ENCODE assay signal across 9 cellular contexts in genomic region chr15:67089218-67090193, GRCh38. TPM values are rescaled to one million over a fixed set of nuclear protein-coding genes. Genes with fewer than 3 reads are reported as not detected.
DNase-seq lines count a peak whose midpoint lies in the region; ATAC-seq and TF ChIP-seq lines count a peak whose summit lies in the region.
"Had no signal": no experiment of that assay in that cellular context is flagged by ENCODE, and none has a peak within 500 bp of the region (broad histone marks: within the 10 kb centered on the region; RNA-seq: fewer than 3 reads in every experiment).

No MANE protein-coding gene starts in this region.

- DNase-seq in Caco-2 (no peak), osteoblast (ENCODE audit: insufficient read length, low spot score, missing footprints) (peak; percentile 68), SKM-1 treated with dmso at 0.1 percent for 144 hours (lab: John Stamatoyannopoulos, UW; ENCODE audit: unreplicated experiment) (no peak), mucosa of gallbladder (ENCODE audit: low spot score) (no peak)
- DNase-seq in stimulated activated CD4-positive, alpha-beta T cell treated with anti-CD3 and anti-CD28 coated beads, Interleukin-1b, Interleukin-23, amount 100 ng/mL, for 48 hours: no peak
- DNase-seq: NCI-H446 had no signal

- intact Hi-C loops in Caco-2 (cut with micrococcal nuclease; ENCODE audit: unreplicated experiment): no loop called here
- intact Hi-C loops in dendritic cell treated with granulocyte-macrophage colony-stimulating factor and Interleukin-4, amounts not matched to agents 40 ng/mL and 50 ng/mL, for 4 days (cut with micrococcal nuclease): loop anchor here (10.0 kb wide), 1 partner anchor 55 kb away; no protein-coding TSS in a partner anchor

- H3K27me3 ChIP-seq in Caco-2 (replicated peaks; ENCODE audit: control insufficient read depth, insufficient read depth, low read length): no peaks in the 10 kb centered on the region
- H3K27me3 ChIP-seq in OCI-LY1 (ENCODE audit: insufficient read depth, low read length): no peaks in the 10 kb centered on the region
- H3K27me3 ChIP-seq in osteoblast (ENCODE audit: insufficient read depth, low read length): no peaks in the 10 kb centered on the region

- peaks cover 34% of the 10 kb centered on the region for H3K4me1 Mint-ChIP-seq in Caco-2 (ENCODE audit: low read depth, unreplicated experiment)
- peaks cover 92% of the 10 kb centered on the region for H3K4me1 Mint-ChIP-seq in dendritic cell treated with granulocyte-macrophage colony-stimulating factor and Interleukin-4, amounts not matched to agents 40 ng/mL and 50 ng/mL, for 4 days (ENCODE audit: low read depth)

- H2AFZ ChIP-seq in OCI-LY1 (ENCODE audit: low read length) (no peak overlapping the region), osteoblast (ENCODE audit: low read length) (no peak overlapping the region)

- TF ChIP-seq CTCF in Caco-2 (IDR thresholded peaks at IDR 0.05; ENCODE audit: insufficient read depth in 1 of 2, low read depth in 1 of 2, low read length in 1 of 2, severe bottlenecking in 1 of 2, unreplicated experiment in 1 of 2) (no peak), OCI-LY1 (IDR thresholded peaks at IDR 0.05; ENCODE audit: low read length) (no peak), osteoblast (IDR thresholded peaks at IDR 0.05; ENCODE audit: extremely low read depth, low read depth, low read length) (no peak)

- POLR2A ChIA-PET in Caco-2 (lab: Charles Lee): no interaction called here

- no peak for ATAC-seq in HG03045 (IDR thresholded peaks at IDR 0.05; ENCODE audit: unreplicated experiment)

- H3K4me3 ChIP-seq in Caco-2 (ENCODE audit: low read depth, low read length) (no peak overlapping the region), OCI-LY1 (ENCODE audit: low read depth, low read length, poor library complexity, severe bottlenecking) (no peak overlapping the region), osteoblast (ENCODE audit: insufficient read depth, low read length) (no peak overlapping the region)

- no peak overlapping the region; the same call in 1 of the 2 replicates for H3K9ac ChIP-seq in OCI-LY1 (ENCODE audit: low read length)

- H3K4me2 ChIP-seq in OCI-LY1 (ENCODE audit: low read length) (peak overlapping the region; percentile 69; the same call in 1 of the 2 replicates), osteoblast (ENCODE audit: insufficient read depth, low read length) (peak overlapping the region; percentile 18)

- H3K27ac Mint-ChIP-seq in Caco-2 (ENCODE audit: unreplicated experiment): peak overlapping the region; percentile 69
- peak overlapping the region; percentile 12 for H3K27ac Mint-ChIP-seq in dendritic cell treated with granulocyte-macrophage colony-stimulating factor and Interleukin-4, amounts not matched to agents 40 ng/mL and 50 ng/mL, for 4 days

- H4K20me1 ChIP-seq in OCI-LY1 (ENCODE audit: insufficient read depth, low read length): no peaks in the 10 kb centered on the region
- H4K20me1 ChIP-seq in osteoblast (ENCODE audit: insufficient read depth, low read length): peaks cover 84% of the 10 kb centered on the region

- BruUV-seq in Caco-2 (replicated peaks; lab: Mats Ljungman, UMichigan): no TSS peak

- H3F3A ChIP-seq in OCI-LY1 (ENCODE audit: insufficient read depth, low read length): 0 out of 2 replicates have a peak, but pooled peaks cover 9% of the 10 kb centered on the region

- H3K9me3 ChIP-seq in Caco-2: no peaks in the 10 kb centered on the region
- H3K9me3 ChIP-seq in OCI-LY1 (ENCODE audit: low read length): no peaks in the 10 kb centered on the region
- H3K9me3 ChIP-seq in osteoblast (ENCODE audit: low read depth, low read length): no peaks in the 10 kb centered on the region

- CTCF ChIA-PET in Caco-2 (lab: Charles Lee): no interaction called here

- H3K36me3 ChIP-seq in Caco-2 (ENCODE audit: control insufficient read depth, insufficient read depth, low read length): peaks cover 2% of the 10 kb centered on the region; the same call in 1 of the 2 replicates
- H3K36me3 ChIP-seq in OCI-LY1 (ENCODE audit: insufficient read depth, low read length): peaks cover 6% of the 10 kb centered on the region; the same call in 1 of the 2 replicates
- H3K36me3 ChIP-seq in osteoblast (ENCODE audit: insufficient read depth, low read length): peaks cover 54% of the 10 kb centered on the region

- H3K27ac ChIP-seq in OCI-LY1 (ENCODE audit: low read depth, low read length, poor library complexity, severe bottlenecking) (peak overlapping the region; percentile 97), osteoblast (ENCODE audit: low read depth, low read length) (peak overlapping the region; percentile 90)

- peaks cover 19% of the 10 kb centered on the region for H3K79me2 ChIP-seq in OCI-LY1 (ENCODE audit: insufficient read depth, low read length)
- peaks cover 100% of the 10 kb centered on the region for H3K79me2 ChIP-seq in osteoblast (ENCODE audit: insufficient read depth, low read length)

- peaks cover 9% of the 10 kb centered on the region for H3K36me3 Mint-ChIP-seq in Caco-2 (ENCODE audit: insufficient read depth, unreplicated experiment)
- no peaks in the 10 kb centered on the region for H3K36me3 Mint-ChIP-seq in dendritic cell treated with granulocyte-macrophage colony-stimulating factor and Interleukin-4, amounts not matched to agents 40 ng/mL and 50 ng/mL, for 4 days (ENCODE audit: low read depth)

- no peaks in the 10 kb centered on the region for H3K27me3 Mint-ChIP-seq in Caco-2 (ENCODE audit: insufficient read depth, unreplicated experiment)
- peaks cover 28% of the 10 kb centered on the region for H3K27me3 Mint-ChIP-seq in dendritic cell treated with granulocyte-macrophage colony-stimulating factor and Interleukin-4, amounts not matched to agents 40 ng/mL and 50 ng/mL, for 4 days

- H3K9me3 Mint-ChIP-seq in Caco-2 (ENCODE audit: unreplicated experiment): no peaks in the 10 kb centered on the region
- H3K9me3 Mint-ChIP-seq in dendritic cell treated with granulocyte-macrophage colony-stimulating factor and Interleukin-4, amounts not matched to agents 40 ng/mL and 50 ng/mL, for 4 days: no peaks in the 10 kb centered on the region

- H3K9me2 ChIP-seq in OCI-LY1 (ENCODE audit: low read depth, low read length): no peaks in the 10 kb centered on the region

- peaks cover 34% of the 10 kb centered on the region for H3K4me1 ChIP-seq in Caco-2
- peaks cover 95% of the 10 kb centered on the region for H3K4me1 ChIP-seq in OCI-LY1 (ENCODE audit: insufficient read depth, low read length, severe bottlenecking)
- peaks cover 79% of the 10 kb centered on the region for H3K4me1 ChIP-seq in osteoblast (ENCODE audit: insufficient read depth, low read length)

- no peak overlapping the region for H3K4me3 Mint-ChIP-seq in Caco-2 (ENCODE audit: unreplicated experiment)
- no peak overlapping the region for H3K4me3 Mint-ChIP-seq in dendritic cell treated with granulocyte-macrophage colony-stimulating factor and Interleukin-4, amounts not matched to agents 40 ng/mL and 50 ng/mL, for 4 days

RNA-seq across cellular contexts. Expression of gene SMAD3, which starts 24.1 kb away (rescaled TPM):
- 51.5 and 54.8 TPM in 2 replicates for total RNA-seq in Caco-2 (2022)
- 41.8 and 60.1 TPM in 2 replicates for total RNA-seq in osteoblast
- total RNA-seq in mucosa of gallbladder: 59.0 TPM
